ENCODE assay signal across 8 cellular contexts in genomic region chr14:68976160-68977067, GRCh38. TPM values are rescaled to one million over a fixed set of nuclear protein-coding genes. Genes with fewer than 3 reads are reported as not detected.
A peak's percentile ranks its signal among the peaks of the same experiment; 100 is the strongest.
DNase-seq lines count a peak whose midpoint lies in the region; TF ChIP-seq lines count a peak whose summit lies in the region.

No MANE protein-coding gene starts in this region.

- no TSS peak for BruUV-seq in MCF 10A (replicated peaks; lab: Mats Ljungman, UMichigan)

- H3K9ac ChIP-seq in Karpas-422 (ENCODE audit: low read length): no peak overlapping the region

- POLR2A ChIA-PET in MCF 10A (lab: Yijun Ruan, JAX): interaction anchor here (0.7 to 5.3 kb wide), 11 partner anchors 10 to 83 kb away, joined by 3 to 108 read pairs (median 4); no protein-coding TSS in a partner anchor

- CTCF ChIA-PET in MCF 10A (lab: Yijun Ruan, JAX): interaction anchor here (0.9 to 3.7 kb wide), 9 partner anchors 9 to 131 kb away, joined by 3 to 28 read pairs (median 9); no protein-coding TSS in a partner anchor

- H3K4me1 ChIP-seq in thyroid gland (peaks cover 12 to 31% of the 10 kb centered on the region in 2 donors), Karpas-422 (ENCODE audit: low read length) (no peaks in the 10 kb centered on the region)

- DNase-seq in DMS 273 (lab: John Stamatoyannopoulos, UW; ENCODE audit: unreplicated experiment) (peak; percentile 15), DMS 273 treated with DMSO at 0.1 percent for 48 hours (lab: John Stamatoyannopoulos, UW) (no peak), MCF 10A (ENCODE audit: unreplicated experiment) (peak; percentile 38), kidney epithelial cell (ENCODE audit: low read depth) (no peak), thyroid gland (peak in 1 of 2 donors; percentile 16), NOMO-1 treated with DMSO at 0.1 percent for 48 hours (lab: John Stamatoyannopoulos, UW; ENCODE audit: unreplicated experiment) (no peak), SHP77 treated with DMSO at 0.1 percent for 48 hours (lab: John Stamatoyannopoulos, UW) (no peak), Karpas-422 (no peak)

- H3K27me3 ChIP-seq in kidney epithelial cell (ENCODE audit: control insufficient read depth, insufficient read depth, low read length) (no peaks in the 10 kb centered on the region), thyroid gland (no peaks in the 10 kb centered on the region), Karpas-422 (ENCODE audit: low read length) (no peaks in the 10 kb centered on the region)

- H3K36me3 ChIP-seq in kidney epithelial cell (ENCODE audit: control insufficient read depth, insufficient read depth, low read length): peaks cover 3% of the 10 kb centered on the region
- H3K36me3 ChIP-seq in thyroid gland: no peaks in the 10 kb centered on the region
- H3K36me3 ChIP-seq in Karpas-422 (ENCODE audit: insufficient read depth, low read length): no peaks in the 10 kb centered on the region

- no peaks in the 10 kb centered on the region for H3K9me2 ChIP-seq in Karpas-422 (replicated peaks; ENCODE audit: insufficient read depth, low read length)

- no peak overlapping the region for H3K4me2 ChIP-seq in Karpas-422 (ENCODE audit: low read depth, low read length, poor library complexity, severe bottlenecking)

- H3K27ac ChIP-seq in thyroid gland (peak overlapping the region in 2 of 3 donors; percentile 92 to 93), Karpas-422 (ENCODE audit: low read length) (no peak overlapping the region)

- intact Hi-C loops in MCF 10A (cut with micrococcal nuclease) (loop anchor here (1.0 to 2.0 kb wide), 2 partner anchors 26 to 65 kb away; no protein-coding TSS in a partner anchor), thyroid gland (cut with DNase I) (loop anchor here (5.0 kb wide), 1 partner anchor 59 kb away; no protein-coding TSS in a partner anchor)

- no peaks in the 10 kb centered on the region for H3K9me3 Mint-ChIP-seq in MCF 10A (ENCODE audit: unreplicated experiment)

- peak overlapping the region; percentile 95 for H3K4me3 ChIP-seq in kidney epithelial cell (ENCODE audit: low read depth, low read length)
- no peak overlapping the region for H3K4me3 ChIP-seq in thyroid gland (replicated peaks in 1 of 3)
- no peak overlapping the region for H3K4me3 ChIP-seq in Karpas-422 (ENCODE audit: low read length)

- peak overlapping the region; percentile 95 for H3K27ac Mint-ChIP-seq in MCF 10A (ENCODE audit: low read depth, unreplicated experiment)

- TF ChIP-seq CTCF in MCF 10A (IDR thresholded peaks at IDR 0.05; ENCODE audit: unreplicated experiment) (no peak), kidney epithelial cell (IDR thresholded peaks at IDR 0.05; ENCODE audit: insufficient read depth, low read length, poor library complexity, severe bottlenecking) (no peak), thyroid gland (IDR thresholded peaks at IDR 0.05) (no peak)

- peaks cover 25% of the 10 kb centered on the region for H3K36me3 Mint-ChIP-seq in MCF 10A (ENCODE audit: insufficient read depth, unreplicated experiment)

- H3K9me3 ChIP-seq in thyroid gland (no peaks in the 10 kb centered on the region), Karpas-422 (ENCODE audit: low read length) (no peaks in the 10 kb centered on the region)

- no peaks in the 10 kb centered on the region for H3K27me3 Mint-ChIP-seq in MCF 10A (ENCODE audit: insufficient read depth, unreplicated experiment)

- H2AFZ ChIP-seq in Karpas-422 (ENCODE audit: low read length): no peak overlapping the region

- no peaks in the 10 kb centered on the region for H3K79me2 ChIP-seq in Karpas-422 (ENCODE audit: low read length)

- H3K4me1 Mint-ChIP-seq in MCF 10A (ENCODE audit: insufficient read depth, unreplicated experiment): peaks cover 55% of the 10 kb centered on the region

- 76 to 83% methylated on average over 13 of the region's 13 CpGs for WGBS in thyroid gland, 2 donors

- no peak for TF ChIP-seq POLR2A in thyroid gland (IDR thresholded peaks at IDR 0.05)

- peak overlapping the region; percentile 78 for H3K4me3 Mint-ChIP-seq in MCF 10A (ENCODE audit: unreplicated experiment)

- H4K20me1 ChIP-seq in Karpas-422 (ENCODE audit: insufficient read depth, low read depth, low read length): no peaks in the 10 kb centered on the region

RNA-seq across cellular contexts. Expression of gene ACTN1, which starts 2.7 kb away (rescaled TPM):
- 239 and 312 TPM in 2 replicates for total RNA-seq in MCF 10A (2022)
- 627 and 715 TPM in 2 replicates for total RNA-seq in kidney epithelial cell
- 10 to 100 TPM; 48.1 to 90.4 (median 64.8) TPM for total RNA-seq in thyroid gland
- 1.1 TPM in 1 of 2 replicates, not detected in the other for total RNA-seq in Karpas-422 (2014; rRNA removed; shearing (Covaris generic); ENCODE audit: low replicate concordance)

Comparison
In these comparisons a context has a peak if more than half of its experiments do, and no peak if none do; other contexts are left out.
1. DNase-seq: peak in DMS 273 (single experiment) and MCF 10A (single experiment); none in DMS 273 treated with DMSO at 0.1 percent for 48 hours (single experiment), kidney epithelial cell (single experiment), NOMO-1 treated with DMSO at 0.1 percent for 48 hours (single experiment), SHP77 treated with DMSO at 0.1 percent for 48 hours (single experiment) and Karpas-422 (single experiment).
2. RNA of gene ACTN1, which starts 2.7 kb away (total RNA-seq): 627 to 715 TPM in kidney epithelial cell, 239 to 312 TPM in MCF 10A and 48.1 to 90.4 TPM in thyroid gland; 1.1 TPM in Karpas-422; every median in the first group is over 10 times any median in the second.